Comparison of ENCODE assay signal across 17 cellular contexts in the genomic region with DNA sequence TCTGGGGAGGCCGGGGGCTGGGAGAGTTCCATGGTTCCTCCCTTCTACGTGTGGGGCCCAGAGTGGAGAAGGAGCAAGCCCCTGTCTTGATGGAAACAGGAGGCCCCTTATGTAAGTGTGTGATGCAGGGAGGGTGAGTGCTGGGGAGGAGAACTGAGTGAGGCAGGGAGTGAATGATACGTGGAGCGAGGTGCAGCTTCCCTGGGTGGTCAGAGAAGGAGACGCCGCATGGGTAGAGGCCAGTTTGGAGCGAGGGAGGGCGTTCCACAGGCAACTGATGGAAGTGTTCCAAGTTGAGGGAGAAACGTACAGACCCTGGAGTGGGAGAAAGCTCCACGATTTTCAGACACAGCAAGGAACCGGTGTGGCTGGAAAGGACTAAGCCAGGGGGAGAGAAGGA. TPM values are rescaled to one million over a fixed set of nuclear protein-coding genes. Genes with fewer than 3 reads are reported as not detected.
"Had no signal": no experiment of that assay in that cellular context is flagged by ENCODE, and none has a peak within 500 bp of the region (broad histone marks: within the 10 kb centered on the region; RNA-seq: fewer than 3 reads in every experiment).

No MANE protein-coding gene starts in this region.

- H3K27ac ChIP-seq: esophagus muscularis mucosa had no signal

- H3K4me3 Mint-ChIP-seq: activated CD4-positive, alpha-beta memory T cell treated with anti-CD3 and anti-CD28 coated beads, Interleukin-2, amount 10 ng/mL, durations not matched to agents 7 days and 5 days; activated naive CD8-positive, alpha-beta T cell treated with anti-CD3 and anti-CD28 coated beads, Interleukin-2, amount 10 ng/mL, durations not matched to agents 7 days and 5 days; stimulated activated effector memory CD8-positive, alpha-beta T cell treated with anti-CD3 and anti-CD28 coated beads, Interleukin-12 subunit alpha, Interleukin-12 subunit beta, amount 100 ng/mL, for 72 hours had no signal

- H3K27me3 Mint-ChIP-seq: activated CD4-positive, alpha-beta memory T cell treated with anti-CD3 and anti-CD28 coated beads, Interleukin-2, amount 10 ng/mL, durations not matched to agents 7 days and 5 days had no signal

- H3K9me3 Mint-ChIP-seq: activated CD4-positive, alpha-beta memory T cell treated with anti-CD3 and anti-CD28 coated beads, Interleukin-2, amount 10 ng/mL, durations not matched to agents 7 days and 5 days; activated naive CD8-positive, alpha-beta T cell treated with anti-CD3 and anti-CD28 coated beads, Interleukin-2, amount 10 ng/mL, durations not matched to agents 7 days and 5 days; stimulated activated effector memory CD8-positive, alpha-beta T cell treated with anti-CD3 and anti-CD28 coated beads, Interleukin-12 subunit alpha, Interleukin-12 subunit beta, amount 100 ng/mL, for 72 hours had no signal

- H3K36me3 Mint-ChIP-seq: activated naive CD8-positive, alpha-beta T cell treated with anti-CD3 and anti-CD28 coated beads, Interleukin-2, amount 10 ng/mL, durations not matched to agents 7 days and 5 days; stimulated activated effector memory CD8-positive, alpha-beta T cell treated with anti-CD3 and anti-CD28 coated beads, Interleukin-12 subunit alpha, Interleukin-12 subunit beta, amount 100 ng/mL, for 72 hours had no signal

- H3K4me1 ChIP-seq: esophagus muscularis mucosa had no signal

- ATAC-seq: activated CD4-positive, CD25-positive, alpha-beta regulatory T cell treated with anti-CD3 and anti-CD28 coated beads, Interleukin-2, amount 50 U/mL, for 24 hours; left colon; stimulated activated effector memory CD8-positive, alpha-beta T cell treated with anti-CD3 and anti-CD28 coated beads, Interleukin-12 subunit alpha, Interleukin-12 subunit beta, amount 100 ng/mL, for 72 hours had no signal

- H3K4me1 Mint-ChIP-seq: activated CD4-positive, alpha-beta memory T cell treated with anti-CD3 and anti-CD28 coated beads, Interleukin-2, amount 10 ng/mL, durations not matched to agents 7 days and 5 days; activated naive CD8-positive, alpha-beta T cell treated with anti-CD3 and anti-CD28 coated beads, Interleukin-2, amount 10 ng/mL, durations not matched to agents 7 days and 5 days; stimulated activated effector memory CD8-positive, alpha-beta T cell treated with anti-CD3 and anti-CD28 coated beads, Interleukin-12 subunit alpha, Interleukin-12 subunit beta, amount 100 ng/mL, for 72 hours had no signal

- FAIRE-seq: bronchial epithelial cell, endometrium, small intestine, TTC549 had no signal

- H3K27ac Mint-ChIP-seq: activated CD4-positive, alpha-beta memory T cell treated with anti-CD3 and anti-CD28 coated beads, Interleukin-2, amount 10 ng/mL, durations not matched to agents 7 days and 5 days; activated naive CD8-positive, alpha-beta T cell treated with anti-CD3 and anti-CD28 coated beads, Interleukin-2, amount 10 ng/mL, durations not matched to agents 7 days and 5 days; stimulated activated effector memory CD8-positive, alpha-beta T cell treated with anti-CD3 and anti-CD28 coated beads, Interleukin-12 subunit alpha, Interleukin-12 subunit beta, amount 100 ng/mL, for 72 hours had no signal

- H3K4me3 ChIP-seq: esophagus muscularis mucosa had no signal

- H3K9me3 ChIP-seq: esophagus muscularis mucosa had no signal

- DNase-seq: activated CD4-positive, alpha-beta memory T cell treated with anti-CD3 and anti-CD28 coated beads, Interleukin-2, amount 10 ng/mL, durations not matched to agents 7 days and 5 days; activated CD8-positive, alpha-beta memory T cell treated with anti-CD3 and anti-CD28 coated beads, Interleukin-2, amount 50 U/mL, for 4 hours; activated naive CD8-positive, alpha-beta T cell treated with anti-CD3 and anti-CD28 coated beads, Interleukin-2, amount 10 ng/mL, durations not matched to agents 7 days and 5 days; anterior cingulate cortex; left colon; small intestine; T-helper 2 cell had no signal

- H3K36me3 ChIP-seq: esophagus muscularis mucosa had no signal

RNA-seq across cellular contexts. Expression of a gene that starts 16.0 kb away (rescaled TPM):
- total RNA-seq: activated CD4-positive, alpha-beta memory T cell treated with anti-CD3 and anti-CD28 coated beads, Interleukin-2, amount 10 ng/mL, durations not matched to agents 7 days and 5 days; bronchial epithelial cell; fibroblast of villous mesenchyme; left colon; lung microvascular endothelial cell; mucosa of gallbladder had no signal
- polyA plus RNA-seq: neural cell, small intestine had no signal

RNA-seq across cellular contexts. Expression of a gene that starts 21.0 kb away (rescaled TPM):
- total RNA-seq: fibroblast of villous mesenchyme, lung microvascular endothelial cell had no signal
- polyA plus RNA-seq: neural cell had no signal

RNA-seq across cellular contexts. Expression of a gene that starts 25.7 kb away (rescaled TPM):
- total RNA-seq: bronchial epithelial cell, esophagus muscularis mucosa, fibroblast of villous mesenchyme, left colon had no signal
- polyA plus RNA-seq: neural cell had no signal

RNA-seq across cellular contexts. Expression of a gene that starts 39.7 kb away (rescaled TPM):
- total RNA-seq: activated CD4-positive, alpha-beta memory T cell treated with anti-CD3 and anti-CD28 coated beads, Interleukin-2, amount 10 ng/mL, durations not matched to agents 7 days and 5 days; activated naive CD8-positive, alpha-beta T cell treated with anti-CD3 and anti-CD28 coated beads, Interleukin-2, amount 10 ng/mL, durations not matched to agents 7 days and 5 days; bronchial epithelial cell; esophagus muscularis mucosa; fibroblast of villous mesenchyme; lung microvascular endothelial cell; mucosa of gallbladder had no signal
- polyA plus RNA-seq: neural cell had no signal
